ENCODE assay signal across 10 cellular contexts in genomic region chr2:43000242-43001054, GRCh38.
DNase-seq lines count a peak whose midpoint lies in the region; ATAC-seq, FAIRE-seq and TF ChIP-seq lines count a peak whose summit lies in the region.
"Had no signal": no experiment of that assay in that cellular context is flagged by ENCODE, and none has a peak within 500 bp of the region (broad histone marks: within the 10 kb centered on the region; RNA-seq: fewer than 3 reads in every experiment).

No MANE protein-coding gene starts in this region.

- in situ Hi-C loops in HepG2 (cut with HindIII; ENCODE audit: extremely low pct_ligation_motif_present, low pct_unique_long_range_greater_than_20kb) = no loop called here

- intact Hi-C loops in HepG2 (cut with micrococcal nuclease; ENCODE audit: unreplicated experiment) = no loop called here

- no peak overlapping the region for H3K4me2 ChIP-seq in HepG2 (ENCODE audit: low read depth, low read length)

- DNase-seq in amygdala (lab: John Stamatoyannopoulos, UW) = peak in 55 of 56 donors; percentile 31 to 93 (median 78)
- DNase-seq in HepG2 (ENCODE audit: low spot score) = peak; percentile 84
- DNase-seq in substantia nigra (lab: John Stamatoyannopoulos, UW) = peak; percentile 27 to 93 (median 82)
- DNase-seq in RKO (ENCODE audit: low spot score) = no peak
- DNase-seq: activated T-cell treated with anti-CD3 and anti-CD28 coated beads, Interleukin-2, amount 50 U/mL, for 1 hour; HCEC 1CT had no signal

- no TSS peak for BruUV-seq in HepG2 (replicated peaks; lab: Mats Ljungman, UMichigan)

- no peak overlapping the region for H2AFZ ChIP-seq in HepG2 (ENCODE audit: low read length)

- H3K27me3 ChIP-seq in HepG2 (ENCODE audit: control insufficient read depth in 1 of 2, insufficient read depth in 2 of 2, low read length in 2 of 2) = no peaks in the 10 kb centered on the region
- H3K27me3 ChIP-seq: breast epithelium had no signal

- peak overlapping the region; percentile 54 for H3K27ac ChIP-seq in HepG2 (ENCODE audit: extremely low read length, insufficient read depth, low read length)
- H3K27ac ChIP-seq in substantia nigra (ENCODE audit: low read depth, low read length, poor library complexity, severe bottlenecking) = peak overlapping the region; percentile 98
- H3K27ac ChIP-seq: breast epithelium had no signal

- CTCF ChIA-PET in HepG2 (lab: Yijun Ruan, JAX; ENCODE audit: low intra/inter-chr PET ratio, low total read pairs) = no interaction called here

- FAIRE-seq in HepG2 (lab: Jason Lieb, UNC) = no peak

- H4K20me1 ChIP-seq in HepG2 (ENCODE audit: insufficient read depth, low read length) = no peaks in the 10 kb centered on the region

- no peaks in the 10 kb centered on the region for H3K36me3 ChIP-seq in HepG2 (replicated peaks in 1 of 2; ENCODE audit: control insufficient read depth in 1 of 2, insufficient read depth in 2 of 2, low read length in 2 of 2)
- H3K36me3 ChIP-seq: breast epithelium had no signal

- no peak for TF ChIP-seq POLR2A in HepG2 (IDR thresholded peaks at IDR 0.05; ENCODE audit: insufficient read depth in 1 of 2, low read depth in 2 of 2, low read length in 2 of 2)

- POLR2A ChIA-PET in HepG2 (lab: Yijun Ruan, JAX) = interaction anchor here (24.4 kb wide), 1 partner anchor 23 kb away, joined by 555 read pairs; no protein-coding TSS in a partner anchor

- TF ChIP-seq RAD21 in HepG2 (CRISPR knock-in tag; IDR thresholded peaks at IDR 0.05) = 0 out of 2 replicates have a peak, but pooled peaks have one; percentile 9

- H3K4me3 ChIP-seq in HepG2 (replicated peaks in 1 of 3; ENCODE audit: insufficient read depth in 1 of 3, low read depth in 2 of 3, low read length in 3 of 3) = no peak overlapping the region
- H3K4me3 ChIP-seq: breast epithelium had no signal

- TF ChIP-seq CTCF in HepG2 (CRISPR knock-in tag; IDR thresholded peaks at IDR 0.05) = peak; percentile 34

- TF ChIP-seq EP300 in HepG2 (IDR thresholded peaks at IDR 0.05; ENCODE audit: low read depth in 2 of 2, low read length in 2 of 2) (peak; percentile 37 to 52; a peak in 3 of 4 replicates), HepG2 (CRISPR knock-in tag; IDR thresholded peaks at IDR 0.05; ENCODE audit: borderline replicate concordance) (no peak)

- ATAC-seq in GM19463 (IDR thresholded peaks at IDR 0.05; ENCODE audit: unreplicated experiment) = peak; percentile 76
- peak; percentile 72 for ATAC-seq in HepG2
- ATAC-seq in HG02884 (IDR thresholded peaks at IDR 0.05; ENCODE audit: unreplicated experiment) = no peak
- no peak for ATAC-seq in GM21367 (IDR thresholded peaks at IDR 0.05; ENCODE audit: unreplicated experiment)

- peaks cover 5% of the 10 kb centered on the region; the same call in 1 of the 2 replicates for H3K9me3 ChIP-seq in HepG2 (ENCODE audit: low read length)

- peak overlapping the region; percentile 29 for H3K9ac ChIP-seq in HepG2 (ENCODE audit: insufficient read depth, low read depth, low read length)

- H3K4me1 ChIP-seq in HepG2 (ENCODE audit: insufficient read depth, low read length) = peaks cover 68% of the 10 kb centered on the region
- H3K4me1 ChIP-seq: breast epithelium had no signal

- no peaks in the 10 kb centered on the region for H3K79me2 ChIP-seq in HepG2 (ENCODE audit: insufficient read depth, low read length)

- 73% methylated on average over 22 of the region's 25 CpGs for WGBS in HepG2 (ENCODE audit: low lambda C conversion rate)

TF ChIP-seq in HepG2, 621 proteins besides CTCF, POLR2A, EP300 and RAD21 (continues in another document):
- TF ChIP-seq ZBTB46 (CRISPR knock-in tag; IDR thresholded peaks at IDR 0.05; ENCODE audit: borderline replicate concordance) (no peak), KMT2B (CRISPR knock-in tag; IDR thresholded peaks at IDR 0.05) (0 out of 2 replicates have a peak, but pooled peaks have one; percentile 31), TAF15 (IDR thresholded peaks at IDR 0.05; ENCODE audit: low read depth, low read length, poor library complexity, severe bottlenecking) (no peak), ZNF543 (CRISPR knock-in tag; IDR thresholded peaks at IDR 0.05) (peak; percentile 65; the same call in 1 of the 2 replicates), AKNA (CRISPR knock-in tag; IDR thresholded peaks at IDR 0.05; ENCODE audit: borderline replicate concordance) (no peak), IKZF5 (CRISPR knock-in tag; IDR thresholded peaks at IDR 0.05) (0 out of 2 replicates have a peak, but pooled peaks have one; percentile 33)
- TF ChIP-seq, protein P1, sequence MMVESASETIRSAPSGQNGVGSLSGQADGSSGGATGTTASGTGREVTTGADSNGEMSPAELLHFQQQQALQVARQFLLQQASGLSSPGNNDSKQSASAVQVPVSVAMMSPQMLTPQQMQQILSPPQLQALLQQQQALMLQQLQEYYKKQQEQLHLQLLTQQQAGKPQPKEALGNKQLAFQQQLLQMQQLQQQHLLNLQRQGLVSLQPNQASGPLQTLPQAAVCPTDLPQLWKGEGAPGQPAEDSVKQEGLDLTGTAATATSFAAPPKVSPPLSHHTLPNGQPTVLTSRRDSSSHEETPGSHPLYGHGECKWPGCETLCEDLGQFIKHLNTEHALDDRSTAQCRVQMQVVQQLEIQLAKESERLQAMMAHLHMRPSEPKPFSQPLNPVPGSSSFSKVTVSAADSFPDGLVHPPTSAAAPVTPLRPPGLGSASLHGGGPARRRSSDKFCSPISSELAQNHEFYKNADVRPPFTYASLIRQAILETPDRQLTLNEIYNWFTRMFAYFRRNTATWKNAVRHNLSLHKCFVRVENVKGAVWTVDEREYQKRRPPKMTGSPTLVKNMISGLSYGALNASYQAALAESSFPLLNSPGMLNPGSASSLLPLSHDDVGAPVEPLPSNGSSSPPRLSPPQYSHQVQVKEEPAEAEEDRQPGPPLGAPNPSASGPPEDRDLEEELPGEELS (CRISPR knock-in tag; IDR thresholded peaks at IDR 0.05) = 0 out of 2 replicates have a peak, but pooled peaks have one; percentile 28
- TF ChIP-seq, protein P2, sequence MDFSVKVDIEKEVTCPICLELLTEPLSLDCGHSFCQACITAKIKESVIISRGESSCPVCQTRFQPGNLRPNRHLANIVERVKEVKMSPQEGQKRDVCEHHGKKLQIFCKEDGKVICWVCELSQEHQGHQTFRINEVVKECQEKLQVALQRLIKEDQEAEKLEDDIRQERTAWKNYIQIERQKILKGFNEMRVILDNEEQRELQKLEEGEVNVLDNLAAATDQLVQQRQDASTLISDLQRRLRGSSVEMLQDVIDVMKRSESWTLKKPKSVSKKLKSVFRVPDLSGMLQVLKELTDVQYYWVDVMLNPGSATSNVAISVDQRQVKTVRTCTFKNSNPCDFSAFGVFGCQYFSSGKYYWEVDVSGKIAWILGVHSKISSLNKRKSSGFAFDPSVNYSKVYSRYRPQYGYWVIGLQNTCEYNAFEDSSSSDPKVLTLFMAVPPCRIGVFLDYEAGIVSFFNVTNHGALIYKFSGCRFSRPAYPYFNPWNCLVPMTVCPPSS (IDR thresholded peaks at IDR 0.05) = no peak

Comparison
In these comparisons a context has a peak if more than half of its experiments do, and no peak if none do; other contexts are left out.
1. ATAC-seq: peak in GM19463 (single experiment) and HepG2 (single experiment); none in HG02884 (single experiment) and GM21367 (single experiment).